In genomic region chr3:72270730-72271129, GRCh38 we compare ENCODE assay signal across 14 cellular contexts.
A peak's percentile ranks its signal among the peaks of the same experiment; 100 is the strongest.
DNase-seq lines count a peak whose midpoint lies in the region; ATAC-seq and TF ChIP-seq lines count a peak whose summit lies in the region.
"Had no signal": no experiment of that assay in that cellular context is flagged by ENCODE, and none has a peak within 500 bp of the region (broad histone marks: within the 10 kb centered on the region; RNA-seq: fewer than 3 reads in every experiment).

No MANE protein-coding gene starts in this region.

- H3K9me3 ChIP-seq in BLaER1 (no peaks in the 10 kb centered on the region), osteoblast (ENCODE audit: low read depth, low read length) (no peaks in the 10 kb centered on the region)
- H3K9me3 ChIP-seq: prostate gland, thyroid gland had no signal

- peaks cover 18% of the 10 kb centered on the region for H3K27me3 ChIP-seq in BLaER1
- H3K27me3 ChIP-seq in osteoblast (ENCODE audit: insufficient read depth, low read length), result no peaks in the 10 kb centered on the region
- H3K27me3 ChIP-seq: thyroid gland had no signal

- H2AFZ ChIP-seq in osteoblast (ENCODE audit: low read length), result no peak overlapping the region

- no peaks in the 10 kb centered on the region for H3K79me2 ChIP-seq in osteoblast (ENCODE audit: insufficient read depth, low read length)

- H3K27ac ChIP-seq in BLaER1, result no peak overlapping the region
- peak overlapping the region; percentile 70 for H3K27ac ChIP-seq in RWPE1
- H3K27ac ChIP-seq in osteoblast (ENCODE audit: low read depth, low read length), result no peak overlapping the region
- H3K27ac ChIP-seq: prostate gland had no signal

- peaks cover 23% of the 10 kb centered on the region for H4K20me1 ChIP-seq in BLaER1
- H4K20me1 ChIP-seq in osteoblast (ENCODE audit: insufficient read depth, low read length), result no peaks in the 10 kb centered on the region

- peak overlapping the region; percentile 58 for H3K4me2 ChIP-seq in BLaER1
- H3K4me2 ChIP-seq in osteoblast (ENCODE audit: insufficient read depth, low read length), result peak overlapping the region; percentile 26

- CTCF ChIA-PET in RWPE1 (lab: Yijun Ruan, JAX), result interaction anchor here (0.7 kb wide), 1 partner anchor 9 kb away, joined by 3 read pairs; no protein-coding TSS in a partner anchor

- H3K4me3 ChIP-seq in BLaER1, result no peak overlapping the region
- no peak overlapping the region for H3K4me3 ChIP-seq in osteoblast (ENCODE audit: insufficient read depth, low read length)
- H3K4me3 ChIP-seq: prostate gland, thyroid gland had no signal

- POLR2A ChIA-PET in RWPE1 (lab: Yijun Ruan, JAX; ENCODE audit: low non-redundant PET), result interaction anchor here (0.6 kb wide), 1 partner anchor 82 kb away, joined by 3 read pairs; no protein-coding TSS in a partner anchor

- H3K36me3 ChIP-seq in BLaER1 (no peaks in the 10 kb centered on the region), osteoblast (ENCODE audit: insufficient read depth, low read length) (no peaks in the 10 kb centered on the region)
- H3K36me3 ChIP-seq: prostate gland, thyroid gland had no signal

- no peak for TF ChIP-seq CTCF in RWPE1 (conservative IDR thresholded peaks at IDR 0.05; ENCODE audit: low read depth)
- TF ChIP-seq CTCF in osteoblast (IDR thresholded peaks at IDR 0.05; ENCODE audit: extremely low read depth, low read depth, low read length), result no peak

- H3K4me1 ChIP-seq in BLaER1, result peaks cover 84% of the 10 kb centered on the region
- peaks cover 35% of the 10 kb centered on the region for H3K4me1 ChIP-seq in osteoblast (ENCODE audit: insufficient read depth, low read length)
- H3K4me1 ChIP-seq: prostate gland had no signal

- H3K9ac ChIP-seq in BLaER1, result no peak overlapping the region

- no peak for ATAC-seq in HG03139 (IDR thresholded peaks at IDR 0.05; ENCODE audit: unreplicated experiment)
- ATAC-seq: natural killer cell treated with Interleukin-12 subunit alpha and Interleukin-12 subunit beta and Interleukin-15 and Interleukin-18, amount 100 ng/mL, for 72 hours had no signal

- no peak for DNase-seq in RWPE1 (ENCODE audit: low spot score)
- DNase-seq in fibroblast of gingiva (ENCODE audit: low read depth), result peak; percentile 48
- no peak for DNase-seq in osteoblast (ENCODE audit: insufficient read length, low spot score, missing footprints)
- DNase-seq in NCI-H2029 treated with DMSO at 0.1 percent for 48 hours (lab: John Stamatoyannopoulos, UW), result no peak
- DNase-seq in RPMI8226, result no peak
- DNase-seq in stimulated activated naive CD4-positive, alpha-beta T cell treated with Interleukin-2 at 50 U/mL for 16 hours (lab: John Stamatoyannopoulos, UW), result no peak
- DNase-seq: activated naive CD8-positive, alpha-beta T cell treated with anti-CD3 and anti-CD28 coated beads for 36 hours; NCI-H1694; NCI-H446 had no signal
